In genomic region chr4:186912606-186913005, GRCh38 we compare ENCODE assay signal across 29 cellular contexts.
"Had no signal": no experiment of that assay in that cellular context is flagged by ENCODE, and none has a peak within 500 bp of the region (broad histone marks: within the 10 kb centered on the region; RNA-seq: fewer than 3 reads in every experiment).

No MANE protein-coding gene starts in this region.

- H3K4me1 ChIP-seq: Peyer's patch, SJCRH30 had no signal

- H3K27me3 Mint-ChIP-seq: T-helper 17 cell had no signal

- H3K9me3 ChIP-seq: MG63, Peyer's patch, SJCRH30 had no signal

- H3K36me3 ChIP-seq: MG63, Peyer's patch, SJCRH30 had no signal

- H3K9ac ChIP-seq: KMS-11 had no signal

- H3K27me3 ChIP-seq: MG63, Peyer's patch, SJCRH30 had no signal

- H2AFZ ChIP-seq: PC-9 had no signal

- H3K4me2 ChIP-seq: KMS-11, PC-9 had no signal

- H3K27ac Mint-ChIP-seq: T-helper 17 cell had no signal

- H3K4me1 Mint-ChIP-seq: T-helper 17 cell had no signal

- H3K4me3 ChIP-seq: MG63, PC-9, Peyer's patch, SJCRH30 had no signal

- ATAC-seq: Right ventricle myocardium inferior, SK-N-SH treated with all-trans-retinoic acid at 6 μM for 48 hours, T-helper 17 cell had no signal

- DNase-seq: Kasumi-1; MG63; MV-4-11; NCI-H1048; NCI-H1105; NCI-H1417; NCI-H146; NCI-H1694 treated with DMSO at 0.1 percent for 48 hours; NCI-H1930; NCI-H2081; NCI-H2107; NCI-H2171; NCI-H226; NCI-H446; NCI-H510A; NCI-H524 treated with DMSO at 0.1 percent for 48 hours; NCI-H69; NCI-H774; NK-92 treated with Interleukin-12 subunit alpha and Interleukin-12 subunit beta, amount 100 ng/mL, for 24 hours; PC-9; Peyer's patch; SHP77 treated with DMSO at 0.1 percent for 48 hours; SJCRH30; T-helper 1 cell; T-helper 17 cell had no signal

- H3K27ac ChIP-seq: KMS-11, PC-9, Peyer's patch, SJCRH30 had no signal

- H3K4me3 Mint-ChIP-seq: T-helper 17 cell had no signal

- FAIRE-seq: HTR-8/SVneo had no signal
